1 cellular context compared by ENCODE assay signal in genomic region chr9:112422417-112423148, GRCh38.
TF ChIP-seq lines count a peak whose summit lies in the region.

No MANE protein-coding gene starts in this region.

TF ChIP-seq in K562, 482 proteins besides CTCF, POLR2A, EP300 and RAD21 (continued from another document and continues in another):
- TF ChIP-seq, protein P1, sequence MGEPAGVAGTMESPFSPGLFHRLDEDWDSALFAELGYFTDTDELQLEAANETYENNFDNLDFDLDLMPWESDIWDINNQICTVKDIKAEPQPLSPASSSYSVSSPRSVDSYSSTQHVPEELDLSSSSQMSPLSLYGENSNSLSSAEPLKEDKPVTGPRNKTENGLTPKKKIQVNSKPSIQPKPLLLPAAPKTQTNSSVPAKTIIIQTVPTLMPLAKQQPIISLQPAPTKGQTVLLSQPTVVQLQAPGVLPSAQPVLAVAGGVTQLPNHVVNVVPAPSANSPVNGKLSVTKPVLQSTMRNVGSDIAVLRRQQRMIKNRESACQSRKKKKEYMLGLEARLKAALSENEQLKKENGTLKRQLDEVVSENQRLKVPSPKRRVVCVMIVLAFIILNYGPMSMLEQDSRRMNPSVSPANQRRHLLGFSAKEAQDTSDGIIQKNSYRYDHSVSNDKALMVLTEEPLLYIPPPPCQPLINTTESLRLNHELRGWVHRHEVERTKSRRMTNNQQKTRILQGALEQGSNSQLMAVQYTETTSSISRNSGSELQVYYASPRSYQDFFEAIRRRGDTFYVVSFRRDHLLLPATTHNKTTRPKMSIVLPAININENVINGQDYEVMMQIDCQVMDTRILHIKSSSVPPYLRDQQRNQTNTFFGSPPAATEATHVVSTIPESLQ (CRISPR knock-in tag; IDR thresholded peaks at IDR 0.05): no peak
- no peak for TF ChIP-seq ZSCAN32 (CRISPR knock-in tag; IDR thresholded peaks at IDR 0.05)
- TF ChIP-seq FOSL1 (tag; conservative IDR thresholded peaks at IDR 0.05): peak; percentile 79
- TF ChIP-seq ZNF174 (CRISPR knock-in tag; IDR thresholded peaks at IDR 0.05): no peak
- TF ChIP-seq DDX20 (tag; IDR thresholded peaks at IDR 0.05; ENCODE audit: low read depth): no peak
- no peak for TF ChIP-seq ZKSCAN3 (CRISPR knock-in tag; IDR thresholded peaks at IDR 0.05)
- no peak for TF ChIP-seq ZNF12 (CRISPR knock-in tag; IDR thresholded peaks at IDR 0.05)
- TF ChIP-seq CCNT2 (IDR thresholded peaks at IDR 0.05; ENCODE audit: borderline replicate concordance, extremely low read depth, insufficient read length, low read depth, low read length): peak; percentile 97
- no peak for TF ChIP-seq CBX2 (IDR thresholded peaks at IDR 0.05; ENCODE audit: insufficient read depth, low read length, poor library complexity, severe bottlenecking)
- no peak for TF ChIP-seq ZNF583 (CRISPR knock-in tag; IDR thresholded peaks at IDR 0.05)
- TF ChIP-seq HMGN3 (IDR thresholded peaks at IDR 0.05; ENCODE audit: borderline replicate concordance, extremely low read depth, insufficient read length, low read depth, low read length): peak; percentile 83
- peak; percentile 88 for TF ChIP-seq RNF2 (IDR thresholded peaks at IDR 0.05)
- peak; percentile 99 for TF ChIP-seq HDAC2 (IDR thresholded peaks at IDR 0.05)
- TF ChIP-seq OTX1 (CRISPR knock-in tag; IDR thresholded peaks at IDR 0.05): no peak
- TF ChIP-seq CLOCK (CRISPR knock-in tag; IDR thresholded peaks at IDR 0.05; ENCODE audit: borderline replicate concordance): no peak
- TF ChIP-seq HDAC1 (IDR thresholded peaks at IDR 0.05): peak; percentile 68 to 97; a peak in 3 of 4 replicates
- no peak for TF ChIP-seq ZBTB1 (CRISPR knock-in tag; IDR thresholded peaks at IDR 0.05; ENCODE audit: borderline replicate concordance, low read depth)
- peak; percentile 80 for TF ChIP-seq MECOM (CRISPR knock-in tag; IDR thresholded peaks at IDR 0.05)
- peak; percentile 72 for TF ChIP-seq FOXJ2 (tag; IDR thresholded peaks at IDR 0.05)
- TF ChIP-seq ZNF780A (CRISPR knock-in tag; IDR thresholded peaks at IDR 0.05): no peak
- no peak for TF ChIP-seq ZSCAN29 (IDR thresholded peaks at IDR 0.05)
- TF ChIP-seq ZNF277 (CRISPR knock-in tag; IDR thresholded peaks at IDR 0.05; ENCODE audit: borderline replicate concordance): no peak
- TF ChIP-seq BMI1 (IDR thresholded peaks at IDR 0.05; ENCODE audit: low read length): no peak
- TF ChIP-seq ZNF644 (tag; IDR thresholded peaks at IDR 0.05; ENCODE audit: low read depth): peak; percentile 97
- TF ChIP-seq AFF1 (IDR thresholded peaks at IDR 0.05; ENCODE audit: low read depth in 1 of 2, partially characterized antibody in 2 of 2): peak; percentile 89
- no peak for TF ChIP-seq PHF21A (IDR thresholded peaks at IDR 0.05; ENCODE audit: borderline replicate concordance, low read depth)
- TF ChIP-seq MTA3 (IDR thresholded peaks at IDR 0.05; ENCODE audit: borderline replicate concordance): peak; percentile 87
- TF ChIP-seq KHSRP (IDR thresholded peaks at IDR 0.05): peak; percentile 96
- peak; percentile 25; the same call in 1 of the 2 replicates for TF ChIP-seq ELF1 (tag; IDR thresholded peaks at IDR 0.05)
- 0 out of 2 replicates have a peak, but pooled peaks have one; percentile 14 for TF ChIP-seq ZNF584 (CRISPR knock-in tag; IDR thresholded peaks at IDR 0.05; ENCODE audit: low read depth)
- peak; percentile 95 for TF ChIP-seq HEY1 (CRISPR knock-in tag; IDR thresholded peaks at IDR 0.05; ENCODE audit: borderline replicate concordance)
- TF ChIP-seq DMBX1 (CRISPR knock-in tag; IDR thresholded peaks at IDR 0.05; ENCODE audit: borderline replicate concordance): peak; percentile 77
- TF ChIP-seq ILF3 (IDR thresholded peaks at IDR 0.05; ENCODE audit: borderline replicate concordance): peak; percentile 98
- peak; percentile 87 for TF ChIP-seq ZEB2 (IDR thresholded peaks at IDR 0.05)
- no peak for TF ChIP-seq XRCC5 (IDR thresholded peaks at IDR 0.05; ENCODE audit: low read depth, low read length)
- TF ChIP-seq NEUROD1 (IDR thresholded peaks at IDR 0.05; ENCODE audit: borderline replicate concordance, low read depth, low read length, partially characterized antibody): peak; percentile 80
- TF ChIP-seq, protein P2, sequence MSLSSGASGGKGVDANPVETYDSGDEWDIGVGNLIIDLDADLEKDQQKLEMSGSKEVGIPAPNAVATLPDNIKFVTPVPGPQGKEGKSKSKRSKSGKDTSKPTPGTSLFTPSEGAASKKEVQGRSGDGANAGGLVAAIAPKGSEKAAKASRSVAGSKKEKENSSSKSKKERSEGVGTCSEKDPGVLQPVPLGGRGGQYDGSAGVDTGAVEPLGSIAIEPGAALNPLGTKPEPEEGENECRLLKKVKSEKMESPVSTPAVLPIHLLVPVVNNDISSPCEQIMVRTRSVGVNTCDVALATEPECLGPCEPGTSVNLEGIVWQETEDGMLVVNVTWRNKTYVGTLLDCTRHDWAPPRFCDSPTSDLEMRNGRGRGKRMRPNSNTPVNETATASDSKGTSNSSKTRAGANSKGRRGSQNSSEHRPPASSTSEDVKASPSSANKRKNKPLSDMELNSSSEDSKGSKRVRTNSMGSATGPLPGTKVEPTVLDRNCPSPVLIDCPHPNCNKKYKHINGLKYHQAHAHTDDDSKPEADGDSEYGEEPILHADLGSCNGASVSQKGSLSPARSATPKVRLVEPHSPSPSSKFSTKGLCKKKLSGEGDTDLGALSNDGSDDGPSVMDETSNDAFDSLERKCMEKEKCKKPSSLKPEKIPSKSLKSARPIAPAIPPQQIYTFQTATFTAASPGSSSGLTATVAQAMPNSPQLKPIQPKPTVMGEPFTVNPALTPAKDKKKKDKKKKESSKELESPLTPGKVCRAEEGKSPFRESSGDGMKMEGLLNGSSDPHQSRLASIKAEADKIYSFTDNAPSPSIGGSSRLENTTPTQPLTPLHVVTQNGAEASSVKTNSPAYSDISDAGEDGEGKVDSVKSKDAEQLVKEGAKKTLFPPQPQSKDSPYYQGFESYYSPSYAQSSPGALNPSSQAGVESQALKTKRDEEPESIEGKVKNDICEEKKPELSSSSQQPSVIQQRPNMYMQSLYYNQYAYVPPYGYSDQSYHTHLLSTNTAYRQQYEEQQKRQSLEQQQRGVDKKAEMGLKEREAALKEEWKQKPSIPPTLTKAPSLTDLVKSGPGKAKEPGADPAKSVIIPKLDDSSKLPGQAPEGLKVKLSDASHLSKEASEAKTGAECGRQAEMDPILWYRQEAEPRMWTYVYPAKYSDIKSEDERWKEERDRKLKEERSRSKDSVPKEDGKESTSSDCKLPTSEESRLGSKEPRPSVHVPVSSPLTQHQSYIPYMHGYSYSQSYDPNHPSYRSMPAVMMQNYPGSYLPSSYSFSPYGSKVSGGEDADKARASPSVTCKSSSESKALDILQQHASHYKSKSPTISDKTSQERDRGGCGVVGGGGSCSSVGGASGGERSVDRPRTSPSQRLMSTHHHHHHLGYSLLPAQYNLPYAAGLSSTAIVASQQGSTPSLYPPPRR (CRISPR knock-in tag; IDR thresholded peaks at IDR 0.05; ENCODE audit: borderline replicate concordance): peak; percentile 41; the same call in 1 of the 2 replicates
- TF ChIP-seq PRDM10 (IDR thresholded peaks at IDR 0.05; ENCODE audit: partially characterized antibody): no peak
- TF ChIP-seq ZBTB2 (IDR thresholded peaks at IDR 0.05): peak; percentile 55; the same call in 1 of the 2 replicates
- TF ChIP-seq ZBTB7A (IDR thresholded peaks at IDR 0.05; ENCODE audit: borderline replicate concordance, control insufficient read depth, low read depth, low read length): no peak
- TF ChIP-seq ZNF507 (tag; conservative IDR thresholded peaks at IDR 0.05): no peak
- TF ChIP-seq LCOR (CRISPR knock-in tag; IDR thresholded peaks at IDR 0.05): peak; percentile 59; the same call in 1 of the 2 replicates
- TF ChIP-seq PYGO2 (tag; IDR thresholded peaks at IDR 0.05): peak; percentile 96
- TF ChIP-seq JUN (IDR thresholded peaks at IDR 0.05; ENCODE audit: borderline replicate concordance, low read depth, low read length): peak; percentile 32; the same call in 1 of the 2 replicates
- TF ChIP-seq JUN (CRISPR knock-in tag; IDR thresholded peaks at IDR 0.05; ENCODE audit: borderline replicate concordance): no peak
- TF ChIP-seq NFIC (IDR thresholded peaks at IDR 0.05): peak; percentile 95
- TF ChIP-seq POLR2AphosphoS5 (IDR thresholded peaks at IDR 0.05; ENCODE audit: control insufficient read depth, insufficient read depth, low read depth, low read length): peak; percentile 94
- peak; percentile 81 for TF ChIP-seq MBD2 (IDR thresholded peaks at IDR 0.05; ENCODE audit: borderline replicate concordance, low read depth)
